37 cellular contexts compared by ENCODE assay signal in the genomic region with DNA sequence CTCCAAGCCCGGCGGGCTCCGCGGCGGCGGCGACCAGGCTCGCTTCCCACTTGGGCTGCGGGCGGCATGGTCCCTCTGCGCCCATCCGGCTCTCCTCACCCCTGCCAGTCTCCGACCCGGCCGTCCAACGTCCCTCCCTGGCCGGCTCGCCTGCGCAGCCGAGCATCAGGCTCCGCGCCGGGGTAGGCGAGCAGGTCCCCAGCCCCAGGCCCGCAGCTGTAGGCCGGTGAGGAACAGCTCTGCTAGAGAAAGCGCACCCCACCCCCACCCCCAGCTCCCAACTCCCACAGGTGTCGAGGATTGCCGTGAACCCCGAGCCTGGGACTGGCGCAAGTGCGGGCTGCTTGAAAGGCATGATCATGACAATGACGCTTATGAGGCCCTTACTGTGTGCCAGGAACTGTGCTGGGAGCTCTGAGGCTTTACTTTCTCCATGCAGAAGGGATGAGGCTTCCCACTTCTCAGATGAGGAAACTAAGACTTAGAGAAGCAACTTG. TPM values are rescaled to one million over a fixed set of nuclear protein-coding genes. Genes with fewer than 3 reads are reported as not detected.
DNase-seq lines count a peak whose midpoint lies in the region; ATAC-seq, FAIRE-seq and TF ChIP-seq lines count a peak whose summit lies in the region.
"Had no signal": no experiment of that assay in that cellular context is flagged by ENCODE, and none has a peak within 500 bp of the region (broad histone marks: within the 10 kb centered on the region; RNA-seq: fewer than 3 reads in every experiment).

No MANE protein-coding gene starts in this region.

- H3K4ac ChIP-seq in mesendoderm (ENCODE audit: low read depth, low read length), result no peak overlapping the region

- H3K4me2 ChIP-seq in endothelial cell of umbilical vein (ENCODE audit: insufficient read depth, low read length), result no peak overlapping the region
- no peak overlapping the region for H3K4me2 ChIP-seq in mesendoderm (ENCODE audit: low read length)
- H3K4me2 ChIP-seq: KMS-11, PC-9 had no signal

- 3% methylated on average over 33 of the region's 33 CpGs for WGBS in heart right ventricle, 2 donors
- WGBS in mesendoderm (ENCODE audit: extremely low coverage, insufficient coverage, low lambda C conversion rate), result no CpG with 5 or more reads among the region's 33 CpGs

- CTCF ChIA-PET in endothelial cell of umbilical vein (lab: Charles Lee), result no interaction called here

- no peak for TF ChIP-seq CTCF in left ventricle myocardium inferior (IDR thresholded peaks at IDR 0.05; ENCODE audit: borderline replicate concordance)
- no peak for TF ChIP-seq CTCF in heart right ventricle (IDR thresholded peaks at IDR 0.05)
- no peak for TF ChIP-seq CTCF in endothelial cell of umbilical vein (IDR thresholded peaks at IDR 0.05; ENCODE audit: extremely low read depth in 1 of 2, insufficient read depth in 1 of 2, low read depth in 1 of 2, low read length in 2 of 2)

- H2BK5ac ChIP-seq in mesendoderm (ENCODE audit: low read length), result no peak overlapping the region

- H3K36me3 ChIP-seq in left ventricle myocardium inferior (no peaks in the 10 kb centered on the region), heart right ventricle (no peaks in the 10 kb centered on the region), endothelial cell of umbilical vein (ENCODE audit: control insufficient read depth in 2 of 2, extremely low read depth in 1 of 2, insufficient read depth in 2 of 2, low read length in 2 of 2) (no peaks in the 10 kb centered on the region), mesendoderm (ENCODE audit: control insufficient read depth, insufficient read depth, low read length) (no peaks in the 10 kb centered on the region)
- H3K36me3 ChIP-seq: brain microvascular endothelial cell, gastrocnemius medialis, HAP-1, pancreas, thoracic aorta, uterus had no signal

- H3K4me1 ChIP-seq in left ventricle myocardium inferior (peaks cover 12% of the 10 kb centered on the region), heart right ventricle (peaks cover 0 to 10% (median 1%) of the 10 kb centered on the region in 9 donors), endothelial cell of umbilical vein (ENCODE audit: control insufficient read depth, extremely low read depth, insufficient read depth, low read length) (no peaks in the 10 kb centered on the region), mesendoderm (ENCODE audit: control insufficient read depth, low read depth, low read length) (no peaks in the 10 kb centered on the region)

- no peak overlapping the region for H2AFZ ChIP-seq in endothelial cell of umbilical vein (ENCODE audit: low read depth, low read length)
- H2AFZ ChIP-seq: PC-9 had no signal

- dilution Hi-C loops in endothelial cell of umbilical vein (cut with MboI; ENCODE audit: extremely low pct_ligation_motif_present, low sequenced_read_pairs), result no loop called here

- no peaks in the 10 kb centered on the region for H3K79me1 ChIP-seq in mesendoderm (ENCODE audit: low read length)

- TF ChIP-seq POLR2A in endothelial cell of umbilical vein (IDR thresholded peaks at IDR 0.05; ENCODE audit: low read depth, low read length), result no peak

- H4K8ac ChIP-seq in mesendoderm (ENCODE audit: low read depth, low read length), result no peak overlapping the region

- no peak for FAIRE-seq in endothelial cell of umbilical vein (lab: Jason Lieb, UNC)
- FAIRE-seq: A204.1, GM12878, pancreas had no signal

- no peak for DNase-seq in left ventricle myocardium inferior
- DNase-seq in heart right ventricle, result no peak
- DNase-seq in endothelial cell of umbilical vein (ENCODE audit: low read depth, low spot score), result no peak
- peak; percentile 16 for DNase-seq in mesendoderm
- DNase-seq in hepatic stellate cell (ENCODE audit: low spot score), result no peak
- DNase-seq in stimulated activated naive CD4-positive, alpha-beta T cell (lab: John Stamatoyannopoulos, UW), result no peak
- no peak for DNase-seq in NCI-H2029 treated with DMSO at 0.1 percent for 48 hours (lab: John Stamatoyannopoulos, UW)
- no peak for DNase-seq in kidney glomerular epithelial cell (lab: John Stamatoyannopoulos, UW)
- DNase-seq: activated CD4-positive, alpha-beta memory T cell treated with anti-CD3 and anti-CD28 coated beads, Interleukin-2, amount 10 ng/mL, durations not matched to agents 7 days and 5 days; activated CD8-positive, alpha-beta memory T cell treated with anti-CD3 and anti-CD28 coated beads, Interleukin-2, amount 50 U/mL, for 4 hours; activated naive CD4-positive, alpha-beta T cell treated with anti-CD3 and anti-CD28 coated beads, Interleukin-2, amount 50 U/mL, for 16 hours; CD8-positive, alpha-beta T cell; gastrocnemius medialis; hippocampal formation; MM.1S; NCI-H1417; NCI-H2081; NCI-H524 treated with DMSO at 0.1 percent for 48 hours; pancreas; PC-9; Right ventricle myocardium superior; stimulated activated CD4-positive, alpha-beta T cell treated with anti-CD3 and anti-CD28 coated beads, Interleukin-1b, Interleukin-23, amount 100 ng/mL, for 48 hours; uterus had no signal

- no peak overlapping the region for H2BK120ac ChIP-seq in mesendoderm (ENCODE audit: low read depth, low read length)

- no peaks in the 10 kb centered on the region for H4K20me1 ChIP-seq in endothelial cell of umbilical vein (replicated peaks; ENCODE audit: control insufficient read depth, extremely low read depth, insufficient read depth, low read length)

- H3K27ac ChIP-seq in left ventricle myocardium inferior (replicated peaks), result no peak overlapping the region
- no peak overlapping the region for H3K27ac ChIP-seq in heart right ventricle
- no peak overlapping the region for H3K27ac ChIP-seq in endothelial cell of umbilical vein (ENCODE audit: insufficient read depth, low read depth, low read length)
- no peak overlapping the region for H3K27ac ChIP-seq in mesendoderm (ENCODE audit: low read depth, low read length)
- H3K27ac ChIP-seq: brain microvascular endothelial cell, dorsolateral prefrontal cortex, gastrocnemius medialis, HL-60, KMS-11, pancreas, PC-9, skin epidermis, thoracic aorta, uterus had no signal

- H3K56ac ChIP-seq in mesendoderm (ENCODE audit: low read length), result no peak overlapping the region

- no peaks in the 10 kb centered on the region for H3K79me2 ChIP-seq in endothelial cell of umbilical vein (ENCODE audit: control insufficient read depth, insufficient read depth, low read length)
- H3K79me2 ChIP-seq in mesendoderm (ENCODE audit: control insufficient read depth, insufficient read depth, low read length), result no peaks in the 10 kb centered on the region

- H2BK15ac ChIP-seq in mesendoderm (replicated peaks; ENCODE audit: low read depth), result no peak overlapping the region

- intact Hi-C loops in left ventricle myocardium inferior (cut with micrococcal nuclease), result no loop called here
- intact Hi-C loops in heart right ventricle (cut with DNase I), result no loop called here
- intact Hi-C loops in endothelial cell of umbilical vein (cut with micrococcal nuclease), result loop anchor here (5.0 kb wide), 1 partner anchor 162 kb away; no protein-coding TSS in a partner anchor

- H3K9me3 ChIP-seq in left ventricle myocardium inferior (replicated peaks) (no peaks in the 10 kb centered on the region), heart right ventricle (no peaks in the 10 kb centered on the region), endothelial cell of umbilical vein (replicated peaks; ENCODE audit: control insufficient read depth, insufficient read depth, low read length) (no peaks in the 10 kb centered on the region)
- H3K9me3 ChIP-seq: gastrocnemius medialis, HAP-1, pancreas, thoracic aorta, uterus had no signal

- H3K9me1 ChIP-seq in endothelial cell of umbilical vein (replicated peaks; ENCODE audit: control insufficient read depth, extremely low read depth, insufficient read depth, low read length), result no peaks in the 10 kb centered on the region

- H3K27me3 ChIP-seq in left ventricle myocardium inferior (ENCODE audit: low read depth), result peaks cover 100% of the 10 kb centered on the region
- peaks cover 14 to 100% (median 99%) of the 10 kb centered on the region in 7 donors for H3K27me3 ChIP-seq in heart right ventricle
- peaks cover 68 to 80% of the 10 kb centered on the region in 2 experiments for H3K27me3 ChIP-seq in endothelial cell of umbilical vein (ENCODE audit: control insufficient read depth in 2 of 2, insufficient read depth in 2 of 2, low read length in 2 of 2)
- H3K27me3 ChIP-seq in mesendoderm (ENCODE audit: insufficient read depth, low read length, poor library complexity), result peaks cover 58% of the 10 kb centered on the region

- POLR2A ChIA-PET in endothelial cell of umbilical vein (lab: Charles Lee), result no interaction called here

- H3K4me3 ChIP-seq in left ventricle myocardium inferior, result peak overlapping the region; percentile 33
- peak overlapping the region in 1 of 10 donors; percentile 3 for H3K4me3 ChIP-seq in heart right ventricle
- H3K4me3 ChIP-seq in endothelial cell of umbilical vein (replicated peaks in 1 of 3; ENCODE audit: insufficient read depth in 1 of 3, low read depth in 1 of 3, low read length in 3 of 3), result no peak overlapping the region
- H3K4me3 ChIP-seq in mesendoderm (ENCODE audit: low read length), result no peak overlapping the region
- H3K4me3 ChIP-seq: gastrocnemius medialis, GM12878, lung, PC-9, skin epidermis, uterus had no signal

- H4K5ac ChIP-seq in mesendoderm (ENCODE audit: low read length), result no peak overlapping the region

- ATAC-seq in heart right ventricle, result no peak
- ATAC-seq: CD8-positive, alpha-beta T cell; gastrocnemius medialis; GM12878; pancreas; stimulated activated naive CD8-positive, alpha-beta T cell treated with anti-CD3 and anti-CD28 coated beads, Interleukin-15, amount 100 ng/mL, for 72 hours had no signal

- H3K23ac ChIP-seq in mesendoderm (ENCODE audit: low read length), result no peak overlapping the region

- BruUV-seq in endothelial cell of umbilical vein (replicated peaks; lab: Mats Ljungman, UMichigan), result no TSS peak

- no peak overlapping the region for H2AK5ac ChIP-seq in mesendoderm (ENCODE audit: low read length)

- no peak overlapping the region for H3K9ac ChIP-seq in endothelial cell of umbilical vein (replicated peaks; ENCODE audit: extremely low read depth, insufficient read depth, low read length)
- no peak overlapping the region for H3K9ac ChIP-seq in mesendoderm (ENCODE audit: low read length)
- H3K9ac ChIP-seq: KMS-11 had no signal

- no peak overlapping the region for H3K18ac ChIP-seq in mesendoderm (ENCODE audit: low read length)

TF ChIP-seq in endothelial cell of umbilical vein, 7 proteins besides CTCF, POLR2A, EP300 and RAD21 (continues in another document):
- TF ChIP-seq MYC (IDR thresholded peaks at IDR 0.05; ENCODE audit: low read depth, low read length), result no peak

RNA-seq across cellular contexts. Expression of a gene that starts 20.8 kb away (rescaled TPM):
- not detected for total RNA-seq in left ventricle myocardium inferior
- total RNA-seq in heart right ventricle, result not detected
- polyA plus RNA-seq in heart right ventricle, result not detected
- not detected in 2 replicates for total RNA-seq in endothelial cell of umbilical vein
- not detected in 2 replicates for polyA plus RNA-seq in endothelial cell of umbilical vein
- not detected in 2 replicates for polyA plus RNA-seq in endothelial cell of umbilical vein (2011; cell fraction: cytosol; rRNA removed)
- polyA plus RNA-seq in endothelial cell of umbilical vein (2011; cell fraction: nucleus; rRNA removed), result not detected in 2 replicates
- not detected in 2 replicates for polyA plus RNA-seq in endothelial cell of umbilical vein (2012)
- polyA minus RNA-seq in endothelial cell of umbilical vein, result not detected in 2 replicates
- not detected for polyA minus RNA-seq in endothelial cell of umbilical vein (2011; cell fraction: cytosol; rRNA and poly(A)+ RNA removed)
- polyA minus RNA-seq in endothelial cell of umbilical vein (2011; cell fraction: nucleus; rRNA and poly(A)+ RNA removed), result not detected in 2 replicates
- polyA plus RNA-seq in mesendoderm (2013, experiment 1 of 2), result not detected
- polyA plus RNA-seq in mesendoderm (2013, experiment 2 of 2), result 0.03 TPM
- total RNA-seq: activated CD4-positive, alpha-beta memory T cell treated with anti-CD3 and anti-CD28 coated beads, Interleukin-2, amount 10 ng/mL, durations not matched to agents 7 days and 5 days; CD8-positive, alpha-beta T cell; fibroblast of lung; gastrocnemius medialis; GM12878; lung; PC-9; Right ventricle myocardium superior; T-helper 2 cell treated with Interferon-gamma antibody and Interleukin-4, amounts not matched to agents 100 ng/mL and 5 ng/mL, for 36 hours; thoracic aorta had no signal
- polyA plus RNA-seq: fibroblast of lung, GM12878, lung, neural cell had no signal
